1 cellular context compared by ENCODE assay signal in genomic region chr17:78176548-78177025, GRCh38.
TF ChIP-seq lines count a peak whose summit lies in the region.

No MANE protein-coding gene starts in this region.

TF ChIP-seq in K562, 482 proteins besides CTCF, POLR2A, EP300 and RAD21 (continues in another document):
- TF ChIP-seq HDAC1 (IDR thresholded peaks at IDR 0.05) (no peak), USF2 (CRISPR knock-in tag; IDR thresholded peaks at IDR 0.05) (no peak), TCF15 (CRISPR knock-in tag; IDR thresholded peaks at IDR 0.05) (no peak), TARDBP (IDR thresholded peaks at IDR 0.05) (no peak), CLOCK (CRISPR knock-in tag; IDR thresholded peaks at IDR 0.05; ENCODE audit: borderline replicate concordance) (no peak), TOE1 (IDR thresholded peaks at IDR 0.05; ENCODE audit: borderline replicate concordance) (no peak), TOE1 (CRISPR knock-in tag; IDR thresholded peaks at IDR 0.05; ENCODE audit: borderline replicate concordance, low read depth) (no peak), TAF9B (IDR thresholded peaks at IDR 0.05; ENCODE audit: partially characterized antibody) (no peak), NUFIP1 (IDR thresholded peaks at IDR 0.05; ENCODE audit: partially characterized antibody) (no peak), TCF7 (IDR thresholded peaks at IDR 0.05; ENCODE audit: borderline replicate concordance) (no peak), SMARCA5 (IDR thresholded peaks at IDR 0.05) (no peak), TEAD4 (IDR thresholded peaks at IDR 0.05; ENCODE audit: low read length) (peak; percentile 12; the same call in 1 of the 2 replicates), TEAD4 (CRISPR knock-in tag; IDR thresholded peaks at IDR 0.05; ENCODE audit: borderline replicate concordance) (no peak), ZNF77 (CRISPR knock-in tag; IDR thresholded peaks at IDR 0.05) (no peak), ZC3H4 (CRISPR knock-in tag; IDR thresholded peaks at IDR 0.05; ENCODE audit: borderline replicate concordance) (no peak), NR0B1 (IDR thresholded peaks at IDR 0.05; ENCODE audit: partially characterized antibody) (no peak), HDAC2 (IDR thresholded peaks at IDR 0.05) (no peak), ZNF766 (CRISPR knock-in tag; conservative IDR thresholded peaks at IDR 0.05) (no peak), FOXJ2 (tag; IDR thresholded peaks at IDR 0.05) (no peak), FOXP4 (CRISPR knock-in tag; IDR thresholded peaks at IDR 0.05; ENCODE audit: borderline replicate concordance) (no peak), POLR2AphosphoS2 (IDR thresholded peaks at IDR 0.05; ENCODE audit: low read length) (no peak; the same call in 1 of the 2 replicates), GABPB2 (CRISPR knock-in tag; conservative IDR thresholded peaks at IDR 0.05) (no peak), PHF21A (IDR thresholded peaks at IDR 0.05; ENCODE audit: borderline replicate concordance, low read depth) (0 out of 2 replicates have a peak, but pooled peaks have one; percentile 50), TBL1XR1 (IDR thresholded peaks at IDR 0.05; ENCODE audit: low read length in 2 of 2) (no peak), ZNF561 (CRISPR knock-in tag; conservative IDR thresholded peaks at IDR 0.05) (no peak), MAX (CRISPR knock-in tag; IDR thresholded peaks at IDR 0.05) (peak; percentile 69), HLTF (IDR thresholded peaks at IDR 0.05) (no peak), PBX2 (CRISPR knock-in tag; IDR thresholded peaks at IDR 0.05; ENCODE audit: low read depth) (no peak), PBX2 (tag; conservative IDR thresholded peaks at IDR 0.05; ENCODE audit: low read depth) (no peak), HMGXB4 (CRISPR knock-in tag; IDR thresholded peaks at IDR 0.05) (no peak), HSF4 (CRISPR knock-in tag; IDR thresholded peaks at IDR 0.05; ENCODE audit: borderline replicate concordance) (no peak), CBFB (CRISPR knock-in tag; IDR thresholded peaks at IDR 0.05) (no peak), CHD1 (IDR thresholded peaks at IDR 0.05; ENCODE audit: low read length) (no peak), NKRF (IDR thresholded peaks at IDR 0.05; ENCODE audit: borderline replicate concordance) (no peak), ATF3 (IDR thresholded peaks at IDR 0.05) (no peak), ATF3 (CRISPR knock-in tag; conservative IDR thresholded peaks at IDR 0.05) (no peak), MYC (IDR thresholded peaks at IDR 0.05; ENCODE audit: low read depth, low read length) (peak; percentile 66; the same call in 1 of the 2 replicates), MYC (CRISPR knock-in tag; IDR thresholded peaks at IDR 0.05; ENCODE audit: borderline replicate concordance, low read depth) (no peak), ZNF316 (IDR thresholded peaks at IDR 0.05) (no peak), U2AF1 (optimal IDR thresholded peaks at IDR 0.05; ENCODE audit: low read depth, low read length) (no peak), FIP1L1 (IDR thresholded peaks at IDR 0.05; ENCODE audit: low read depth, low read length, poor library complexity, severe bottlenecking) (peak; percentile 29), RBM39 (optimal IDR thresholded peaks at IDR 0.05; ENCODE audit: low read depth, low read length) (no peak), BRF2 (IDR thresholded peaks at IDR 0.05; ENCODE audit: borderline replicate concordance, insufficient read depth, insufficient read length) (no peak), ZNF232 (CRISPR knock-in tag; IDR thresholded peaks at IDR 0.05) (no peak), RFX5 (IDR thresholded peaks at IDR 0.05; ENCODE audit: low read depth, low read length) (no peak)
